Comparison of ENCODE assay signal across 15 cellular contexts in the genomic region with DNA sequence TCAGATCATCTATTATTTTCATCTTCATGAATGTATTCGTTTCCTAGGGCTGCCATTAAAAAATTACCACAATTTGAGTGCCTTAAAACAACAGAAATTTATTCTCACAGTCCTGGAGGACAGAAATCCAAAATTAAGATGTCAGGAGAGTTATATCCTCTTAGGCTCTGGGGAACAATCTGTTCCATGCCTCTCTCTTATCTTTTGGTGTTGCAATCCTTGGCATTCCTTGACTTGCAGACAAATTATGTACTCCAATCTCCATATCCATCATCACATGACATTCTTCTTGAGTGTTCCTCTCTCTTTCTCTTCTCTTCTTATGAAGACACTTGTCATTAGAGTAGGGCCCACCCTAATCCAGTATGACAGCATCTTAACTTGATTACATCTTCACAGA.
A peak's percentile ranks its signal among the peaks of the same experiment; 100 is the strongest.
DNase-seq lines count a peak whose midpoint lies in the region; ATAC-seq and TF ChIP-seq lines count a peak whose summit lies in the region.
"Had no signal": no experiment of that assay in that cellular context is flagged by ENCODE, and none has a peak within 500 bp of the region (broad histone marks: within the 10 kb centered on the region; RNA-seq: fewer than 3 reads in every experiment).

No MANE protein-coding gene starts in this region.

- H3K27ac Mint-ChIP-seq in naive thymus-derived CD4-positive, alpha-beta T cell: no peak overlapping the region
- H3K27ac Mint-ChIP-seq: B cell; CD4-positive, alpha-beta T cell; H9 had no signal

- H3K27me3 ChIP-seq in mesendoderm (ENCODE audit: insufficient read depth, low read length, poor library complexity) (no peaks in the 10 kb centered on the region), smooth muscle cell (ENCODE audit: low read depth) (no peaks in the 10 kb centered on the region)
- H3K27me3 ChIP-seq in naive thymus-derived CD4-positive, alpha-beta T cell (ENCODE audit: control insufficient read depth in 2 of 2, insufficient read depth in 2 of 2, low read length in 2 of 2): no peaks in the 10 kb centered on the region

- no peaks in the 10 kb centered on the region for H3K4me1 ChIP-seq in mesendoderm (ENCODE audit: control insufficient read depth, low read depth, low read length)
- no peaks in the 10 kb centered on the region for H3K4me1 ChIP-seq in smooth muscle cell (ENCODE audit: low read depth)
- no peaks in the 10 kb centered on the region for H3K4me1 ChIP-seq in naive thymus-derived CD4-positive, alpha-beta T cell (ENCODE audit: control insufficient read depth in 2 of 2, insufficient read depth in 2 of 2, low read length in 2 of 2)

- no peak overlapping the region for H3K4me3 ChIP-seq in mesendoderm (ENCODE audit: low read length)
- no peak overlapping the region for H3K4me3 ChIP-seq in smooth muscle cell
- H3K4me3 ChIP-seq in naive thymus-derived CD4-positive, alpha-beta T cell (ENCODE audit: low read length): no peak overlapping the region

- no peak overlapping the region for H2BK120ac ChIP-seq in mesendoderm (ENCODE audit: low read depth, low read length)

- ATAC-seq in naive thymus-derived CD4-positive, alpha-beta T cell: no peak
- ATAC-seq in left lobe of liver: no peak

- no peak overlapping the region for H3K23ac ChIP-seq in mesendoderm (ENCODE audit: low read length)

- TF ChIP-seq CTCF in smooth muscle cell (IDR thresholded peaks at IDR 0.05; ENCODE audit: borderline replicate concordance, insufficient read depth, poor library complexity, severe bottlenecking): no peak

- H2BK5ac ChIP-seq in mesendoderm (ENCODE audit: low read length): no peak overlapping the region

- no peaks in the 10 kb centered on the region for H4K20me1 ChIP-seq in smooth muscle cell (ENCODE audit: low read depth)

- H4K8ac ChIP-seq in mesendoderm (ENCODE audit: low read depth, low read length): no peak overlapping the region

- no peaks in the 10 kb centered on the region for H3K79me2 ChIP-seq in mesendoderm (ENCODE audit: control insufficient read depth, insufficient read depth, low read length)
- H3K79me2 ChIP-seq in smooth muscle cell (ENCODE audit: low read depth): no peaks in the 10 kb centered on the region

- H4K5ac ChIP-seq in mesendoderm (ENCODE audit: low read length): no peak overlapping the region

- CTCF ChIA-PET in naive thymus-derived CD4-positive, alpha-beta T cell (lab: Charles Lee): no interaction called here

- POLR2A ChIA-PET in naive thymus-derived CD4-positive, alpha-beta T cell (lab: Charles Lee): no interaction called here

- H3K27ac ChIP-seq in epithelial cell of prostate (peak overlapping the region; percentile 36), mesendoderm (ENCODE audit: low read depth, low read length) (no peak overlapping the region), smooth muscle cell (ENCODE audit: low read depth) (peak overlapping the region; percentile 29)
- H3K27ac ChIP-seq in naive thymus-derived CD4-positive, alpha-beta T cell (ENCODE audit: low read depth, low read length): no peak overlapping the region

- no CpG with 5 or more reads among the region's 1 CpG for WGBS in mesendoderm (ENCODE audit: extremely low coverage, insufficient coverage, low lambda C conversion rate)
- 92% methylated on average over 1 of the region's 1 CpG for WGBS in smooth muscle cell (ENCODE audit: low lambda C conversion rate)

- H3K36me3 ChIP-seq in mesendoderm (ENCODE audit: control insufficient read depth, insufficient read depth, low read length) (no peaks in the 10 kb centered on the region), smooth muscle cell (ENCODE audit: low read depth) (no peaks in the 10 kb centered on the region)
- H3K36me3 ChIP-seq in naive thymus-derived CD4-positive, alpha-beta T cell (ENCODE audit: control insufficient read depth in 2 of 3, insufficient read depth in 3 of 3, low read length in 3 of 3): no peaks in the 10 kb centered on the region

- H3F3A ChIP-seq in smooth muscle cell (ENCODE audit: low read depth): no peaks in the 10 kb centered on the region

- no peak overlapping the region for H3K4ac ChIP-seq in mesendoderm (ENCODE audit: low read depth, low read length)

- no peaks in the 10 kb centered on the region for H3K4me1 Mint-ChIP-seq in naive thymus-derived CD4-positive, alpha-beta T cell
- H3K4me1 Mint-ChIP-seq: B cell, H9 had no signal

- no peaks in the 10 kb centered on the region for H3K36me3 Mint-ChIP-seq in naive thymus-derived CD4-positive, alpha-beta T cell

- H3K4me2 ChIP-seq in mesendoderm (ENCODE audit: low read length): no peak overlapping the region
- peak overlapping the region; percentile 14 for H3K4me2 ChIP-seq in smooth muscle cell

- peaks cover 0 to 9% (median 4%) of the 10 kb centered on the region in 5 donors for H3K27me3 Mint-ChIP-seq in naive thymus-derived CD4-positive, alpha-beta T cell
- H3K27me3 Mint-ChIP-seq: B cell; CD4-positive, alpha-beta T cell had no signal

- H3K79me1 ChIP-seq in mesendoderm (ENCODE audit: low read length): no peaks in the 10 kb centered on the region

- no peak overlapping the region for H2BK15ac ChIP-seq in mesendoderm (replicated peaks; ENCODE audit: low read depth)

- H3K9me3 ChIP-seq in smooth muscle cell (replicated peaks; ENCODE audit: low read depth): no peaks in the 10 kb centered on the region
- no peaks in the 10 kb centered on the region for H3K9me3 ChIP-seq in naive thymus-derived CD4-positive, alpha-beta T cell (ENCODE audit: control insufficient read depth in 2 of 3, low read length in 3 of 3)

- H3K56ac ChIP-seq in mesendoderm (ENCODE audit: low read length): no peak overlapping the region

- no peak overlapping the region for H3K9ac ChIP-seq in mesendoderm (ENCODE audit: low read length)
- no peak overlapping the region for H3K9ac ChIP-seq in smooth muscle cell (ENCODE audit: low read depth)

- H3K4me3 Mint-ChIP-seq in naive thymus-derived CD4-positive, alpha-beta T cell: no peak overlapping the region
- H3K4me3 Mint-ChIP-seq: B cell; CD4-positive, alpha-beta T cell; H9 had no signal

- peaks cover 0 to 5% (median 0%) of the 10 kb centered on the region in 11 donors for H3K9me3 Mint-ChIP-seq in naive thymus-derived CD4-positive, alpha-beta T cell
- H3K9me3 Mint-ChIP-seq: CD4-positive, alpha-beta T cell; H9 had no signal

- DNase-seq in NCI-H226 (peak; percentile 62), epithelial cell of prostate (ENCODE audit: low read depth, low spot score) (no peak), mesendoderm (peak; percentile 14), smooth muscle cell (lab: John Stamatoyannopoulos, UW; ENCODE audit: unreplicated experiment) (no peak), NCI-H1694 treated with DMSO at 0.1 percent for 48 hours (lab: John Stamatoyannopoulos, UW) (no peak), left lobe of liver (ENCODE audit: low spot score) (no peak)
- DNase-seq in naive thymus-derived CD4-positive, alpha-beta T cell: no peak
- DNase-seq in activated CD4-positive, CD25-positive, alpha-beta regulatory T cell (lab: John Stamatoyannopoulos, UW): no peak
- DNase-seq: C1 segment of cervical spinal cord; CD4-positive, alpha-beta T cell; DMS153; DMS79 treated with DMSO at 0.1 percent for 48 hours; GOT3; H9 had no signal

- no peak overlapping the region for H2AK5ac ChIP-seq in mesendoderm (ENCODE audit: low read length)

- H3K18ac ChIP-seq in mesendoderm (ENCODE audit: low read length): no peak overlapping the region

- intact Hi-C loops in naive thymus-derived CD4-positive, alpha-beta T cell (cut with micrococcal nuclease): no loop called here

- H2AFZ ChIP-seq in smooth muscle cell (ENCODE audit: low read depth): peak overlapping the region; percentile 44

Comparison
In these comparisons a context has a peak if more than half of its experiments do, and no peak if none do; other contexts are left out.
1. DNase-seq: peak in NCI-H226 (single experiment) and mesendoderm (single experiment); none in epithelial cell of prostate (single experiment), smooth muscle cell (single experiment), NCI-H1694 treated with DMSO at 0.1 percent for 48 hours (single experiment), naive thymus-derived CD4-positive, alpha-beta T cell (0 of 9), activated CD4-positive, CD25-positive, alpha-beta regulatory T cell (0 of 4) and left lobe of liver (single experiment).
2. H3K27ac ChIP-seq: peak in epithelial cell of prostate (single experiment) and smooth muscle cell (single experiment); none in mesendoderm (single experiment) and naive thymus-derived CD4-positive, alpha-beta T cell (single experiment).